ENCODE assay signal across 19 cellular contexts in genomic region chr4:82388405-82388804, GRCh38. TPM values are rescaled to one million over a fixed set of nuclear protein-coding genes. Genes with fewer than 3 reads are reported as not detected.
DNase-seq lines count a peak whose midpoint lies in the region; ATAC-seq and TF ChIP-seq lines count a peak whose summit lies in the region.
"Had no signal": no experiment of that assay in that cellular context is flagged by ENCODE, and none has a peak within 500 bp of the region (broad histone marks: within the 10 kb centered on the region; RNA-seq: fewer than 3 reads in every experiment).

No MANE protein-coding gene starts in this region.

- H3K27ac Mint-ChIP-seq in CD4-positive, alpha-beta T cell = no peak overlapping the region
- H3K27ac Mint-ChIP-seq in H9 = no peak overlapping the region
- H3K27ac Mint-ChIP-seq: natural killer cell treated with Interleukin-12 subunit alpha and Interleukin-12 subunit beta and Interleukin-15 and Interleukin-18, amount 100 ng/mL, for 72 hours had no signal

- H3K56ac ChIP-seq in H9 (ENCODE audit: insufficient read length, low read depth, low read length) = no peak overlapping the region

- H2BK120ac ChIP-seq in H9 (ENCODE audit: low read depth, low read length, poor library complexity, severe bottlenecking) = no peak overlapping the region

- H4K8ac ChIP-seq in H9 (replicated peaks; ENCODE audit: insufficient read length, low read depth, low read length) = no peak overlapping the region

- no peaks in the 10 kb centered on the region for H3K27me3 Mint-ChIP-seq in CD4-positive, alpha-beta T cell
- H3K27me3 Mint-ChIP-seq in H9 (ENCODE audit: low read depth) = no peaks in the 10 kb centered on the region

- WGBS in H9 (ENCODE audit: extremely low coverage, insufficient read length, low lambda C conversion rate) = no CpG with 5 or more reads among the region's 1 CpG

- no peaks in the 10 kb centered on the region for H3K79me1 ChIP-seq in H9 (ENCODE audit: insufficient read depth, low read depth, low read length, poor library complexity, severe bottlenecking)

- no peak for DNase-seq in CD4-positive, alpha-beta T cell
- DNase-seq in H9 (no peak), WERI-Rb-1 (no peak), left colon (no peak), NCI-H1417 treated with DMSO at 0.1 percent for 48 hours (lab: John Stamatoyannopoulos, UW) (no peak), left lung (no peak), HuH-7 (ENCODE audit: low spot score) (no peak)
- no peak for DNase-seq in effector memory CD4-positive, alpha-beta T cell
- DNase-seq: activated CD4-positive, alpha-beta T cell treated with anti-CD3 and anti-CD28 coated beads for 1 hour; activated effector memory CD4-positive, alpha-beta T cell treated with Interleukin-2 at 50 U/mL for 16 hours; Calu3; erythroblast; mesenchymal stem cell; NCI-H2029; stimulated activated CD4-positive, alpha-beta T cell treated with anti-CD3 and anti-CD28 coated beads, Interleukin-2, amount 100 ng/mL, for 48 hours; T-helper 9 cell; uterus had no signal

- H2BK15ac ChIP-seq in H9 (ENCODE audit: low read depth, low read length) = no peak overlapping the region

- H3K14ac ChIP-seq in H9 (ENCODE audit: insufficient read depth, low read length) = no peak overlapping the region

- H4K20me1 ChIP-seq in H9 (ENCODE audit: control insufficient read depth, insufficient read depth, insufficient read length) = no peaks in the 10 kb centered on the region

- H3K4me1 ChIP-seq in H9 (ENCODE audit: insufficient read depth, low read length) = 0 out of 2 replicates have a peak, but pooled peaks cover 2% of the 10 kb centered on the region
- no peaks in the 10 kb centered on the region for H3K4me1 ChIP-seq in effector memory CD4-positive, alpha-beta T cell (ENCODE audit: control insufficient read depth, insufficient read depth, low read length, poor library complexity, severe bottlenecking)
- H3K4me1 ChIP-seq in left lung = no peaks in the 10 kb centered on the region
- H3K4me1 ChIP-seq: SJSA1, uterus had no signal

- no peak overlapping the region for H2BK12ac ChIP-seq in H9 (ENCODE audit: insufficient read length, low read depth, low read length)

- H3K23ac ChIP-seq in H9 (ENCODE audit: insufficient read length, low read depth, low read length) = no peak overlapping the region

- no peak overlapping the region for H3K18ac ChIP-seq in H9 (ENCODE audit: insufficient read length, low read depth, low read length)

- H2BK5ac ChIP-seq in H9 (ENCODE audit: insufficient read length, low read length) = no peak overlapping the region

- no peak overlapping the region for H2AFZ ChIP-seq in H9 (ENCODE audit: low read length)

- no peak overlapping the region for H3K4ac ChIP-seq in H9 (ENCODE audit: low read depth, low read length)

- no peak for ATAC-seq in CD4-positive, alpha-beta T cell (ENCODE audit: poor library complexity)
- peak; percentile 58 for ATAC-seq in left colon
- no peak for ATAC-seq in left lung
- ATAC-seq: natural killer cell treated with Interleukin-12 subunit alpha and Interleukin-12 subunit beta and Interleukin-15 and Interleukin-18, amount 100 ng/mL, for 72 hours had no signal

- POLR2A ChIA-PET in CD4-positive, alpha-beta T cell (lab: Charles Lee) = no interaction called here

- intact Hi-C loops in CD4-positive, alpha-beta T cell (cut with DNase I, micrococcal nuclease) = no loop called here
- intact Hi-C loops in left colon (cut with DNase I, micrococcal nuclease) (no loop called here), left lung (cut with DNase I) (no loop called here)

- H3K4me3 Mint-ChIP-seq in CD4-positive, alpha-beta T cell = no peak overlapping the region
- no peak overlapping the region for H3K4me3 Mint-ChIP-seq in H9
- H3K4me3 Mint-ChIP-seq: natural killer cell treated with Interleukin-12 subunit alpha and Interleukin-12 subunit beta and Interleukin-15 and Interleukin-18, amount 100 ng/mL, for 72 hours had no signal

- no peak overlapping the region for H4K91ac ChIP-seq in H9 (ENCODE audit: insufficient read length, low read depth, low read length)

- H3K4me3 ChIP-seq in WERI-Rb-1 (ENCODE audit: low read depth, low read length) (no peak overlapping the region), left lung (no peak overlapping the region)
- no peak overlapping the region for H3K4me3 ChIP-seq in effector memory CD4-positive, alpha-beta T cell (ENCODE audit: insufficient read depth, low read depth, low read length, poor library complexity, severe bottlenecking)
- H3K4me3 ChIP-seq: SJSA1, uterus had no signal

- H3K27ac ChIP-seq in CD4-positive, alpha-beta T cell (ENCODE audit: low read depth, low read length) = no peak overlapping the region
- H3K27ac ChIP-seq in H9 (ENCODE audit: insufficient read length, low read depth, low read length) (no peak overlapping the region), WERI-Rb-1 (no peak overlapping the region), left lung (no peak overlapping the region)
- no peak overlapping the region for H3K27ac ChIP-seq in effector memory CD4-positive, alpha-beta T cell (ENCODE audit: insufficient read depth, low read length, poor library complexity, severe bottlenecking)
- H3K27ac ChIP-seq: SJSA1, uterus had no signal

- peak; percentile 28 for TF ChIP-seq CTCF in CD4-positive, alpha-beta T cell (IDR thresholded peaks at IDR 0.05)
- TF ChIP-seq CTCF in H9 (conservative IDR thresholded peaks at IDR 0.05) (0 out of 3 replicates have a peak, but pooled peaks have one; percentile 24), WERI-Rb-1 (IDR thresholded peaks at IDR 0.05; ENCODE audit: low read depth, low read length) (peak; percentile 30; the same call in 1 of the 2 replicates), left lung (IDR thresholded peaks at IDR 0.05) (no peak)

- CTCF ChIA-PET in CD4-positive, alpha-beta T cell (lab: Charles Lee) = no interaction called here

- H3K4me1 Mint-ChIP-seq in CD4-positive, alpha-beta T cell (ENCODE audit: low read depth) = no peaks in the 10 kb centered on the region
- peaks cover 5 to 8% of the 10 kb centered on the region in 2 experiments for H3K4me1 Mint-ChIP-seq in H9

- H3K4me2 ChIP-seq in H9 (ENCODE audit: insufficient read depth, insufficient read length, low read length) = no peak overlapping the region

- H2AK5ac ChIP-seq in H9 (ENCODE audit: insufficient read length, low read length) = no peak overlapping the region

- H3K9me3 ChIP-seq in CD4-positive, alpha-beta T cell (ENCODE audit: control insufficient read depth, low read length) = no peaks in the 10 kb centered on the region
- no peaks in the 10 kb centered on the region for H3K9me3 ChIP-seq in H9 (ENCODE audit: control insufficient read depth, low read depth, low read length)
- H3K9me3 ChIP-seq in WERI-Rb-1 (ENCODE audit: severe bottlenecking) = no peaks in the 10 kb centered on the region
- no peaks in the 10 kb centered on the region for H3K9me3 ChIP-seq in effector memory CD4-positive, alpha-beta T cell (ENCODE audit: control insufficient read depth, low read length)
- no peaks in the 10 kb centered on the region for H3K9me3 ChIP-seq in left lung
- H3K9me3 ChIP-seq: uterus had no signal

- H3T11ph ChIP-seq in H9 (ENCODE audit: low read length) = no peak overlapping the region

- H3K36me3 ChIP-seq in WERI-Rb-1 (no peaks in the 10 kb centered on the region), left lung (no peaks in the 10 kb centered on the region)
- H3K36me3 ChIP-seq in effector memory CD4-positive, alpha-beta T cell (ENCODE audit: control insufficient read depth, insufficient read depth, low read length) = no peaks in the 10 kb centered on the region
- H3K36me3 ChIP-seq: SJSA1, uterus had no signal

- no peak overlapping the region for H3K9ac ChIP-seq in H9 (ENCODE audit: extremely low read depth, insufficient read length, low read length)

- H3K79me2 ChIP-seq in H9 (ENCODE audit: insufficient read depth, low read length) = no peaks in the 10 kb centered on the region

- no peaks in the 10 kb centered on the region for H3K9me3 Mint-ChIP-seq in CD4-positive, alpha-beta T cell
- peaks cover 16 to 21% of the 10 kb centered on the region in 2 experiments for H3K9me3 Mint-ChIP-seq in H9
- H3K9me3 Mint-ChIP-seq: natural killer cell treated with Interleukin-12 subunit alpha and Interleukin-12 subunit beta and Interleukin-15 and Interleukin-18, amount 100 ng/mL, for 72 hours had no signal

- H3K23me2 ChIP-seq in H9 (ENCODE audit: insufficient read length, low read depth, low read length, poor library complexity, severe bottlenecking) = no peaks in the 10 kb centered on the region

- H2BK20ac ChIP-seq in H9 (ENCODE audit: low read depth, low read length, poor library complexity, severe bottlenecking) = no peak overlapping the region

- H3K27me3 ChIP-seq in CD4-positive, alpha-beta T cell (ENCODE audit: control insufficient read depth, insufficient read depth, low read length) = no peaks in the 10 kb centered on the region
- H3K27me3 ChIP-seq in H9 (ENCODE audit: insufficient read depth, low read length) = no peaks in the 10 kb centered on the region
- H3K27me3 ChIP-seq in WERI-Rb-1 (ENCODE audit: insufficient read depth, low read depth, severe bottlenecking) = no peaks in the 10 kb centered on the region
- no peaks in the 10 kb centered on the region for H3K27me3 ChIP-seq in effector memory CD4-positive, alpha-beta T cell (replicated peaks; ENCODE audit: control insufficient read depth, insufficient read depth, low read length, poor library complexity, severe bottlenecking)
- no peaks in the 10 kb centered on the region for H3K27me3 ChIP-seq in left lung
- H3K27me3 ChIP-seq: SJSA1, uterus had no signal

- H3K36me3 Mint-ChIP-seq in CD4-positive, alpha-beta T cell (ENCODE audit: low read depth) = no peaks in the 10 kb centered on the region
- H3K36me3 Mint-ChIP-seq in H9 (ENCODE audit: insufficient read depth in 1 of 3, low read depth in 3 of 3) = peaks cover 4 to 22% (median 10%) of the 10 kb centered on the region in 3 experiments; a peak in 4 of 7 replicates
- H3K36me3 Mint-ChIP-seq: natural killer cell treated with Interleukin-12 subunit alpha and Interleukin-12 subunit beta and Interleukin-15 and Interleukin-18, amount 100 ng/mL, for 72 hours had no signal

- H4K5ac ChIP-seq in H9 (ENCODE audit: insufficient read length, low read depth, low read length) = no peak overlapping the region

RNA-seq across cellular contexts. Expression of gene HNRNPD, which starts 14.6 kb away (rescaled TPM):
- 100 to 1,000 TPM; 235 to 244 TPM for total RNA-seq in CD4-positive, alpha-beta T cell
- total RNA-seq in H9 (2021) (610 and 611 TPM in 2 replicates), left colon (100 to 1,000 TPM; 108 to 151 TPM), left lung (100 to 1,000 TPM; 105 to 147 TPM)

RNA-seq across cellular contexts. Expression of gene HNRNPDL, which starts 41.9 kb away (rescaled TPM):
- total RNA-seq in CD4-positive, alpha-beta T cell = 100 to 1,000 TPM; 461 to 467 TPM
- total RNA-seq in H9 (2021) (471 and 472 TPM in 2 replicates), left colon (100 to 1,000 TPM in 1 of 2 donors, 10 to 100 TPM in 1; 88.4 to 109 TPM), left lung (100 to 1,000 TPM; 139 to 218 TPM)

RNA-seq across cellular contexts. Expression of gene ENOPH1, which starts 42.0 kb away (rescaled TPM):
- total RNA-seq in CD4-positive, alpha-beta T cell = 10 to 100 TPM; 17.9 to 19.4 TPM
- total RNA-seq in H9 (2021) (62.4 and 66.4 TPM in 2 replicates), left colon (10 to 100 TPM; 15.9 to 20.8 TPM), left lung (10 to 100 TPM; 26.1 to 34.0 TPM)

Comparison
In these comparisons a context has a peak if more than half of its experiments do, and no peak if none do; other contexts are left out.
1. CTCF ChIP-seq: peak in CD4-positive, alpha-beta T cell (single experiment), H9 (single experiment) and WERI-Rb-1 (single experiment); none in left lung (0 of 2).